Comparison of ENCODE assay signal across 14 cellular contexts in genomic region chr6:33978593-33979150, GRCh38.
"Had no signal": no experiment of that assay in that cellular context is flagged by ENCODE, and none has a peak within 500 bp of the region (broad histone marks: within the 10 kb centered on the region; RNA-seq: fewer than 3 reads in every experiment).

No MANE protein-coding gene starts in this region.

- H3K4me3 Mint-ChIP-seq: activated CD8-positive, alpha-beta T cell treated with anti-CD3 and anti-CD28 coated beads for 36 hours; activated naive CD4-positive, alpha-beta T cell treated with anti-CD3 and anti-CD28 coated beads for 36 hours; activated T-helper 1 cell treated with anti-CD3 and anti-CD28 coated beads, Interleukin-12 subunit alpha, Interleukin-12 subunit beta, Interleukin-2, Interleukin-4 antibody, amounts not matched to agents 30 ng/mL and 10 ng/mL and 1 ng/mL, durations not matched to agents 14 hours and 24 hours and 36 hours; immature natural killer cell; natural killer cell treated with Interleukin-12 subunit alpha and Interleukin-12 subunit beta and Interleukin-15 and Interleukin-18, amount 100 ng/mL, for 72 hours had no signal

- H3K27ac ChIP-seq: esophagus squamous epithelium, upper lobe of right lung had no signal

- H3K4me3 ChIP-seq: esophagus squamous epithelium, upper lobe of right lung had no signal

- H3K27ac Mint-ChIP-seq: activated CD8-positive, alpha-beta T cell treated with anti-CD3 and anti-CD28 coated beads for 36 hours; activated naive CD4-positive, alpha-beta T cell treated with anti-CD3 and anti-CD28 coated beads for 36 hours; activated T-helper 1 cell treated with anti-CD3 and anti-CD28 coated beads, Interleukin-12 subunit alpha, Interleukin-12 subunit beta, Interleukin-2, Interleukin-4 antibody, amounts not matched to agents 30 ng/mL and 10 ng/mL and 1 ng/mL, durations not matched to agents 14 hours and 24 hours and 36 hours; immature natural killer cell; natural killer cell treated with Interleukin-12 subunit alpha and Interleukin-12 subunit beta and Interleukin-15 and Interleukin-18, amount 100 ng/mL, for 72 hours had no signal

- H3K36me3 ChIP-seq: esophagus squamous epithelium, upper lobe of right lung had no signal

- H3K9me3 ChIP-seq: esophagus squamous epithelium, upper lobe of right lung had no signal

- DNase-seq: activated CD8-positive, alpha-beta T cell treated with anti-CD3 and anti-CD28 coated beads for 36 hours; activated naive CD4-positive, alpha-beta T cell treated with anti-CD3 and anti-CD28 coated beads for 36 hours; dermis blood vessel endothelial cell; esophagus squamous epithelium; foreskin fibroblast; glutamatergic neuron; immature natural killer cell; stimulated activated CD4-positive, alpha-beta T cell treated with anti-CD3 and anti-CD28 coated beads, Interleukin-4, amount 100 ng/mL, for 1 hour; stimulated activated CD8-positive, alpha-beta memory T cell treated with anti-CD3 and anti-CD28 coated beads, Interleukin-4, amount 100 ng/mL, for 48 hours; stimulated activated naive CD8-positive, alpha-beta T cell treated with anti-CD3 and anti-CD28 coated beads, Interleukin-15, Interleukin-2, amounts not matched to agents 100 U/mL and 50 U/mL, for 24 hours; T-helper 9 cell had no signal

- H3K9me3 Mint-ChIP-seq: activated CD8-positive, alpha-beta T cell treated with anti-CD3 and anti-CD28 coated beads for 36 hours; activated naive CD4-positive, alpha-beta T cell treated with anti-CD3 and anti-CD28 coated beads for 36 hours; activated T-helper 1 cell treated with anti-CD3 and anti-CD28 coated beads, Interleukin-12 subunit alpha, Interleukin-12 subunit beta, Interleukin-2, Interleukin-4 antibody, amounts not matched to agents 30 ng/mL and 10 ng/mL and 1 ng/mL, durations not matched to agents 14 hours and 24 hours and 36 hours; immature natural killer cell; natural killer cell treated with Interleukin-12 subunit alpha and Interleukin-12 subunit beta and Interleukin-15 and Interleukin-18, amount 100 ng/mL, for 72 hours had no signal

- H3K36me3 Mint-ChIP-seq: natural killer cell treated with Interleukin-12 subunit alpha and Interleukin-12 subunit beta and Interleukin-15 and Interleukin-18, amount 100 ng/mL, for 72 hours had no signal

- ATAC-seq: activated CD8-positive, alpha-beta T cell treated with anti-CD3 and anti-CD28 coated beads for 36 hours; natural killer cell treated with Interleukin-12 subunit alpha and Interleukin-12 subunit beta and Interleukin-15 and Interleukin-18, amount 100 ng/mL, for 72 hours; stimulated activated naive CD8-positive, alpha-beta T cell treated with anti-CD3 and anti-CD28 coated beads, Interleukin-15, Interleukin-2, amounts not matched to agents 100 U/mL and 50 U/mL, for 24 hours; upper lobe of right lung had no signal

- H3K4me1 ChIP-seq: upper lobe of right lung had no signal
